5 cellular contexts compared by ENCODE assay signal in genomic region chr1:16708704-16709103, GRCh38. TPM values are rescaled to one million over a fixed set of nuclear protein-coding genes. Genes with fewer than 3 reads are reported as not detected.
"Had no signal": no experiment of that assay in that cellular context is flagged by ENCODE, and none has a peak within 500 bp of the region (broad histone marks: within the 10 kb centered on the region; RNA-seq: fewer than 3 reads in every experiment).

No MANE protein-coding gene starts in this region.

RNA-seq across cellular contexts. Expression of gene RNU1-4, which starts 31.6 kb away (rescaled TPM):
- total RNA-seq: right atrium auricular region had no signal
- polyA plus RNA-seq: pancreas, sigmoid colon, small intestine, stomach had no signal

RNA-seq across cellular contexts. Expression of gene RNU1-3, which starts 42.0 kb away (rescaled TPM):
- total RNA-seq: right atrium auricular region had no signal
- polyA plus RNA-seq: pancreas, sigmoid colon, small intestine, stomach had no signal
